Comparison of ENCODE assay signal across 13 cellular contexts in the genomic region with DNA sequence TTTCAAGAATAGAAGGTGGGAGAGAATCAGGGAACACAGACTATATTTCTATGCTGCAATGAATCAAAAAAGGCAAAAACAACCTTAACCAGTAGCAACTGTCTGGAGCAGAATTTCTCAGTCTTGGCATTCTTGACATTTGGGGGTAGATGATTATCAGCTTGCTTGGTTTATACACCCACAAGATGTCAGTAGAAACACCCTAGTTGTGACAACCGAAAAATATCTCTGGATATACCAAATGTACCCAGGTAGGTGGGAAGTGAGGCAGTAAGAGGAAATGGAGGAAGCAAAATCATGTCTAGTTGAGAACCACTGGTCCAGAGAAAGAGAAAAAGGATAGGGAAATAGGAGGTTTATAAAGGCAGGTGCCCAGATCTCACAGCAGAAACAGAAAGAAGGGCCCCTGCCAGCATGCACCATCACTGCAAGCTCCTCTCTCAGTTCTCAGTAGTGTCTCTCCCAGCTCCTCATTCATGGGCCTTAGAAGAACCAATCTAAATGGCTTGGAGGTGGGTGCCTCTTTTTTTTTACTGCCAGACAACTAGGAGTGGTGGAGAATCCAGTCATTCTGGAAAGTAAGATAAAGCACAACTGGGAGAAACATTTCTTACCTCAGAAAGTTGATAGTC. TPM values are rescaled to one million over a fixed set of nuclear protein-coding genes. Genes with fewer than 3 reads are reported as not detected.
DNase-seq lines count a peak whose midpoint lies in the region; ATAC-seq and TF ChIP-seq lines count a peak whose summit lies in the region.
"Had no signal": no experiment of that assay in that cellular context is flagged by ENCODE, and none has a peak within 500 bp of the region (broad histone marks: within the 10 kb centered on the region; RNA-seq: fewer than 3 reads in every experiment).

No MANE protein-coding gene starts in this region.

- TF ChIP-seq POLR2A in adrenal gland (IDR thresholded peaks at IDR 0.05), result no peak

- no peaks in the 10 kb centered on the region for H3K4me1 ChIP-seq in CD8-positive, alpha-beta memory T cell (ENCODE audit: insufficient read depth, low read length)
- H3K4me1 ChIP-seq in adrenal gland (replicated peaks in 1 of 2), result peaks cover 0 to under 1% of the 10 kb centered on the region in 2 donors

- peak overlapping the region; percentile 6 to 85 (median 42) for H3K27ac Mint-ChIP-seq in CD8-positive, alpha-beta memory T cell

- CTCF ChIA-PET in CD8-positive, alpha-beta memory T cell (lab: Charles Lee), result interaction anchor here (0.8 kb wide), 1 partner anchor 97 kb away, joined by 3 read pairs; no protein-coding TSS in a partner anchor

- no peak overlapping the region for H3K27ac ChIP-seq in CD8-positive, alpha-beta memory T cell (ENCODE audit: low read depth, low read length)
- peak overlapping the region; percentile 76 for H3K27ac ChIP-seq in angular gyrus (ENCODE audit: low read depth, low read length)
- H3K27ac ChIP-seq in adrenal gland, result no peak overlapping the region
- H3K27ac ChIP-seq: GM23248, RWPE1, tibial artery had no signal

- H3K9me3 ChIP-seq in CD8-positive, alpha-beta memory T cell (ENCODE audit: low read length), result no peaks in the 10 kb centered on the region
- no peaks in the 10 kb centered on the region for H3K9me3 ChIP-seq in adrenal gland (replicated peaks in 1 of 3)
- H3K9me3 ChIP-seq: tibial artery had no signal

- peaks cover 0 to 56% (median 8%) of the 10 kb centered on the region in 3 donors for H3K36me3 Mint-ChIP-seq in CD8-positive, alpha-beta memory T cell

- ATAC-seq in GM19463 (IDR thresholded peaks at IDR 0.05; ENCODE audit: unreplicated experiment) (peak; percentile 85), HG03280 (IDR thresholded peaks at IDR 0.05; ENCODE audit: unreplicated experiment) (peak; percentile 73)

- no peaks in the 10 kb centered on the region for H3K36me3 ChIP-seq in CD8-positive, alpha-beta memory T cell (ENCODE audit: insufficient read depth, low read length)
- H3K36me3 ChIP-seq in adrenal gland (replicated peaks in 1 of 2), result no peaks in the 10 kb centered on the region

- POLR2A ChIA-PET in CD8-positive, alpha-beta memory T cell (lab: Charles Lee), result no interaction called here

- H3K9me3 Mint-ChIP-seq in CD8-positive, alpha-beta memory T cell, result no peaks in the 10 kb centered on the region
- H3K9me3 Mint-ChIP-seq: activated B cell treated with CpG ODN at 0.5 μM for 24 hours had no signal

- no peak overlapping the region for H3K4me3 ChIP-seq in CD8-positive, alpha-beta memory T cell (ENCODE audit: low read length)
- no peak overlapping the region for H3K4me3 ChIP-seq in adrenal gland
- H3K4me3 ChIP-seq: GM23248, tibial artery had no signal

- no peaks in the 10 kb centered on the region for H3K27me3 ChIP-seq in CD8-positive, alpha-beta memory T cell (ENCODE audit: insufficient read depth, low read length, poor library complexity, severe bottlenecking)
- H3K27me3 ChIP-seq in adrenal gland, result no peaks in the 10 kb centered on the region
- H3K27me3 ChIP-seq: tibial artery had no signal

- intact Hi-C loops in adrenal gland (cut with DNase I), result no loop called here

- no peaks in the 10 kb centered on the region for H3K27me3 Mint-ChIP-seq in CD8-positive, alpha-beta memory T cell
- H3K27me3 Mint-ChIP-seq: activated B cell treated with CpG ODN at 0.5 μM for 24 hours had no signal

- 86 to 96% (median 91%) methylated on average over 1 of the region's 1 CpG for WGBS in adrenal gland, 4 donors

- peaks cover 30 to 65% (median 46%) of the 10 kb centered on the region in 3 donors for H3K4me1 Mint-ChIP-seq in CD8-positive, alpha-beta memory T cell

- TF ChIP-seq CTCF in adrenal gland (IDR thresholded peaks at IDR 0.05), result no peak

- DNase-seq in CD8-positive, alpha-beta memory T cell, result no peak
- DNase-seq in DMS114 treated with DMSO at 0.1 percent for 48 hours (lab: John Stamatoyannopoulos, UW; ENCODE audit: unreplicated experiment) (no peak), adrenal gland (no peak), activated gamma-delta T cell treated with Interleukin-2 at 50 U/mL for 16 hours (no peak), NCI-H2029 treated with DMSO at 0.1 percent for 48 hours (lab: John Stamatoyannopoulos, UW) (no peak)
- DNase-seq: activated B cell treated with CpG ODN at 0.5 μM for 24 hours, GM23248, islet precursor cell, tibial artery had no signal

- peak overlapping the region in 1 of 7 donors; percentile 15 for H3K4me3 Mint-ChIP-seq in CD8-positive, alpha-beta memory T cell
- H3K4me3 Mint-ChIP-seq: activated B cell treated with CpG ODN at 0.5 μM for 24 hours had no signal

RNA-seq across cellular contexts. Expression of a gene that starts 50.4 kb away (rescaled TPM):
- total RNA-seq in CD8-positive, alpha-beta memory T cell, result 100 to 1,000 TPM; 195 to 201 TPM
- 27.2 TPM for polyA plus RNA-seq in CD8-positive, alpha-beta memory T cell
- 10 to 100 TPM; 13.5 to 70.8 (median 39.7) TPM for total RNA-seq in adrenal gland
- polyA plus RNA-seq in adrenal gland, result 10 to 100 TPM; 27.6 to 51.3 (median 32.4) TPM
